Comparison of ENCODE assay signal across 8 cellular contexts in genomic region chr2:231614559-231615057, GRCh38. TPM values are rescaled to one million over a fixed set of nuclear protein-coding genes. Genes with fewer than 3 reads are reported as not detected.
DNase-seq lines count a peak whose midpoint lies in the region; ATAC-seq and TF ChIP-seq lines count a peak whose summit lies in the region.

No MANE protein-coding gene starts in this region.

- H3K9me3 ChIP-seq in A673 (ENCODE audit: low read depth, low read length, poor library complexity, severe bottlenecking) = no peaks in the 10 kb centered on the region

- intact Hi-C loops in A673 (cut with micrococcal nuclease; ENCODE audit: unreplicated experiment) (loop anchor here (2.0 to 5.0 kb wide), 2 partner anchors 94 to 168 kb away; partner anchors contain the start of genes PDE6D and PTMA), left colon (cut with DNase I, micrococcal nuclease) (loop anchor here in 1 of 2 donors (5.0 kb wide), 1 partner anchor 98 kb away; no protein-coding TSS in a partner anchor)

- POLR2A ChIA-PET in A673 (lab: Charles Lee; ENCODE audit: low non-redundant PET) = no interaction called here

- CTCF ChIA-PET in A673 (lab: Charles Lee) = interaction anchor here (1.0 to 1.7 kb wide), 3 partner anchors 13 to 62 kb away, joined by 3 to 11 read pairs (median 3); no protein-coding TSS in a partner anchor

- no peak for ATAC-seq in GM19467 (IDR thresholded peaks at IDR 0.05; ENCODE audit: unreplicated experiment)
- ATAC-seq in left colon = no peak

- peak overlapping the region; percentile 42 for H3K27ac ChIP-seq in A673 (ENCODE audit: low read depth, low read length, poor library complexity, severe bottlenecking)

- H3K4me1 ChIP-seq in A673 (ENCODE audit: insufficient read depth, low read length, poor library complexity, severe bottlenecking) = peaks cover 27% of the 10 kb centered on the region

- no TSS peak for BruUV-seq in A673 (replicated peaks; lab: Mats Ljungman, UMichigan)

- DNase-seq in A673 (ENCODE audit: low spot score) (no peak), GM20000 (ENCODE audit: low spot score) (peak; percentile 66), NOMO-1 treated with DMSO at 0.1 percent for 48 hours (lab: John Stamatoyannopoulos, UW; ENCODE audit: unreplicated experiment) (peak; percentile 76), anterior cingulate cortex (lab: John Stamatoyannopoulos, UW) (peak in 38 of 58 donors; percentile 49 to 84 (median 74)), immature natural killer cell (no peak), left colon (no peak)
- peak; percentile 44 to 55 for DNase-seq in stimulated activated CD4-positive, alpha-beta T cell treated with anti-CD3 and anti-CD28 coated beads, Interleukin-1b, Interleukin-23, amount 100 ng/mL, for 4 hours (ENCODE audit: low read depth in 2 of 2)

- H3K27me3 Mint-ChIP-seq in immature natural killer cell (ENCODE audit: low read depth in 3 of 3) = peaks cover 7 to 21% (median 10%) of the 10 kb centered on the region in 3 donors

- no peaks in the 10 kb centered on the region for H3K27me3 ChIP-seq in A673 (replicated peaks; ENCODE audit: insufficient read depth, low read depth, low read length, poor library complexity)

- peaks cover 16 to 18% of the 10 kb centered on the region in 2 donors for H3K4me1 Mint-ChIP-seq in immature natural killer cell

- TF ChIP-seq CTCF in A673 (conservative IDR thresholded peaks at IDR 0.05; ENCODE audit: low read depth, low read length) (no peak), GM20000 (IDR thresholded peaks at IDR 0.05; ENCODE audit: extremely low read depth, missing control alignments) (no peak)

- H3K4me3 Mint-ChIP-seq in immature natural killer cell = peak overlapping the region; percentile 73 to 81 (median 77)

- H3K9me3 Mint-ChIP-seq in immature natural killer cell = no peaks in the 10 kb centered on the region

- peak overlapping the region in 1 of 6 donors; percentile 32 for H3K27ac Mint-ChIP-seq in immature natural killer cell

- peak overlapping the region; percentile 38 for H3K4me3 ChIP-seq in A673 (ENCODE audit: low read depth, low read length, poor library complexity, severe bottlenecking)

- no peaks in the 10 kb centered on the region for H3K36me3 ChIP-seq in A673 (ENCODE audit: insufficient read depth, low read length, poor library complexity, severe bottlenecking)

- no peaks in the 10 kb centered on the region for H3K36me3 Mint-ChIP-seq in immature natural killer cell

RNA-seq across cellular contexts. Expression of gene TEX44, which starts 21.9 kb away (rescaled TPM):
- not detected in 2 replicates for total RNA-seq in A673 (2021)
- not detected for polyA plus RNA-seq in immature natural killer cell
- not detected for total RNA-seq in left colon

Comparison
In these comparisons a context has a peak if more than half of its experiments do, and no peak if none do; other contexts are left out.
1. DNase-seq: peak in GM20000 (single experiment), NOMO-1 treated with DMSO at 0.1 percent for 48 hours (single experiment), anterior cingulate cortex (38 of 58) and stimulated activated CD4-positive, alpha-beta T cell treated with anti-CD3 and anti-CD28 coated beads, Interleukin-1b, Interleukin-23, amount 100 ng/mL, for 4 hours (2 of 2); none in A673 (single experiment), immature natural killer cell (0 of 3) and left colon (0 of 2).